ENCODE assay signal across 11 cellular contexts in the genomic region with DNA sequence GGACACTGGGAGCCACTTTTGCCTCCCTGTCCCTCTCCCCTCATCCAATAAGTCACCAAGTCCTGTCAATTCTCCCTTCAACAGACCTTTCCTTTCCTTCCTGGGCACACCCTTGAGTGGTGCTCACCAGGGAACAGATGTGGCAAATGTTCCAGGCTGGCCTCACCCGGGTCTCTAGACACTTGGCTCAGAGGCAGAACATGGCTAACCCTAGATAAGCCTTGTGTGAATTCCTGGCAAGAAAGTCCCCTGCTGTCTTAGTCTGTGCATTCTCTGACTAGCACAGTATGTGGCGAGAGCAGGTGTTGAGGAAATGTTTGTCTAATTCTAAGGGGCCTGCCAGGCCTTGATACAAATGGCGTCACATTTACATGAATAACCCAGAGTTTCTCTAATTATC.
"Had no signal": no experiment of that assay in that cellular context is flagged by ENCODE, and none has a peak within 500 bp of the region (broad histone marks: within the 10 kb centered on the region; RNA-seq: fewer than 3 reads in every experiment).

No MANE protein-coding gene starts in this region.

- H3K27me3 ChIP-seq: dorsolateral prefrontal cortex, sigmoid colon had no signal

- H3K4me3 ChIP-seq: dorsolateral prefrontal cortex, sigmoid colon had no signal

- H3K9me3 Mint-ChIP-seq: activated CD4-positive, alpha-beta memory T cell treated with anti-CD3 and anti-CD28 coated beads for 36 hours; activated T-cell treated with anti-CD3 and anti-CD28 coated beads, Interleukin-2, amount 50 U/mL, for 24 hours; endodermal cell; neural crest cell had no signal

- H3K9me3 ChIP-seq: sigmoid colon had no signal

- H3K27ac ChIP-seq: dorsolateral prefrontal cortex, sigmoid colon, VCaP had no signal

- H3K27ac Mint-ChIP-seq: activated CD4-positive, alpha-beta memory T cell treated with anti-CD3 and anti-CD28 coated beads for 36 hours; activated CD4-positive, alpha-beta T cell treated with anti-CD3 and anti-CD28 coated beads for 36 hours; activated CD8-positive, alpha-beta memory T cell treated with anti-CD3 and anti-CD28 coated beads, Interleukin-2, amount 10 ng/mL, durations not matched to agents 7 days and 5 days; activated T-cell treated with anti-CD3 and anti-CD28 coated beads, Interleukin-2, amount 50 U/mL, for 24 hours had no signal

- H3K4me3 Mint-ChIP-seq: activated CD4-positive, alpha-beta memory T cell treated with anti-CD3 and anti-CD28 coated beads for 36 hours; activated CD4-positive, alpha-beta T cell treated with anti-CD3 and anti-CD28 coated beads for 36 hours; activated CD8-positive, alpha-beta memory T cell treated with anti-CD3 and anti-CD28 coated beads, Interleukin-2, amount 10 ng/mL, durations not matched to agents 7 days and 5 days; activated T-cell treated with anti-CD3 and anti-CD28 coated beads, Interleukin-2, amount 50 U/mL, for 24 hours; endodermal cell; neural crest cell had no signal

- DNase-seq: activated CD4-positive, alpha-beta memory T cell treated with anti-CD3 and anti-CD28 coated beads for 36 hours; activated CD4-positive, alpha-beta T cell treated with anti-CD3 and anti-CD28 coated beads for 36 hours; activated CD8-positive, alpha-beta memory T cell treated with anti-CD3 and anti-CD28 coated beads, Interleukin-2, amount 10 ng/mL, durations not matched to agents 7 days and 5 days; activated naive CD4-positive, alpha-beta T cell treated with anti-CD3 and anti-CD28 coated beads, Interleukin-2, amount 50 U/mL, for 16 hours; activated T-cell treated with anti-CD3 and anti-CD28 coated beads, Interleukin-2, amount 50 U/mL, for 24 hours; dorsolateral prefrontal cortex; sigmoid colon; stimulated activated CD4-positive, alpha-beta T cell treated with anti-CD3 and anti-CD28 coated beads, Interleukin-1b, Interleukin-23, amount 100 ng/mL, for 48 hours had no signal

- H3K4me1 Mint-ChIP-seq: activated CD8-positive, alpha-beta memory T cell treated with anti-CD3 and anti-CD28 coated beads, Interleukin-2, amount 10 ng/mL, durations not matched to agents 7 days and 5 days had no signal

- H3K27me3 Mint-ChIP-seq: activated CD4-positive, alpha-beta memory T cell treated with anti-CD3 and anti-CD28 coated beads for 36 hours; activated CD4-positive, alpha-beta T cell treated with anti-CD3 and anti-CD28 coated beads for 36 hours; activated CD8-positive, alpha-beta memory T cell treated with anti-CD3 and anti-CD28 coated beads, Interleukin-2, amount 10 ng/mL, durations not matched to agents 7 days and 5 days; activated T-cell treated with anti-CD3 and anti-CD28 coated beads, Interleukin-2, amount 50 U/mL, for 24 hours had no signal

- ATAC-seq: activated CD4-positive, alpha-beta T cell treated with anti-CD3 and anti-CD28 coated beads for 36 hours; activated CD8-positive, alpha-beta memory T cell treated with anti-CD3 and anti-CD28 coated beads, Interleukin-2, amount 10 ng/mL, durations not matched to agents 7 days and 5 days had no signal
